Comparison of ENCODE assay signal across 8 cellular contexts in genomic region chr14:73570913-73571312, GRCh38. TPM values are rescaled to one million over a fixed set of nuclear protein-coding genes. Genes with fewer than 3 reads are reported as not detected.
DNase-seq lines count a peak whose midpoint lies in the region; ATAC-seq and TF ChIP-seq lines count a peak whose summit lies in the region.
"Not testable (repeated sequence)": the region's sequence is repeated elsewhere in the genome, so short reads cannot be mapped to it uniquely, and the experiment has no call there.

No MANE protein-coding gene starts in this region.

- H3K4me3 ChIP-seq in MM.1S (ENCODE audit: low read length); fibroblast of mammary gland (ENCODE audit: control insufficient read depth, low read depth, low read length); naive thymus-derived CD4-positive, alpha-beta T cell (ENCODE audit: low read length): not testable (repeated sequence)

- H3K9me3 ChIP-seq in MM.1S (replicated peaks; ENCODE audit: insufficient read depth, low read length); naive thymus-derived CD4-positive, alpha-beta T cell (ENCODE audit: control insufficient read depth in 2 of 3, low read length in 3 of 3): not testable (repeated sequence)

- TF ChIP-seq CTCF in MM.1S (IDR thresholded peaks at IDR 0.05; ENCODE audit: low read length) (peak; percentile 26), fibroblast of mammary gland (conservative IDR thresholded peaks at IDR 0.05; ENCODE audit: control insufficient read depth, insufficient read depth, low read depth, low read length) (peak; percentile 47)

- not testable (repeated sequence) for H3K9me2 ChIP-seq in MM.1S (replicated peaks; ENCODE audit: insufficient read depth, low read length)

- H3K27me3 ChIP-seq in MM.1S (replicated peaks; ENCODE audit: insufficient read depth, low read length); naive thymus-derived CD4-positive, alpha-beta T cell (ENCODE audit: control insufficient read depth in 2 of 2, insufficient read depth in 2 of 2, low read length in 2 of 2): not testable (repeated sequence)

- H3K79me2 ChIP-seq in MM.1S (ENCODE audit: low read length), result not testable (repeated sequence)

- intact Hi-C loops in naive thymus-derived CD4-positive, alpha-beta T cell (cut with micrococcal nuclease), result loop anchor here in 1 of 2 donors (1.0 kb wide), 1 partner anchor 63 kb away; no protein-coding TSS in a partner anchor

- H3K9ac ChIP-seq in MM.1S (ENCODE audit: low read length), result not testable (repeated sequence)

- peak overlapping the region in 4 of 9 donors; percentile 36 to 92 (median 52) for H3K27ac Mint-ChIP-seq in naive thymus-derived CD4-positive, alpha-beta T cell

- H3K4me2 ChIP-seq in MM.1S (ENCODE audit: low read depth, low read length), result not testable (repeated sequence)

- POLR2A ChIA-PET in naive thymus-derived CD4-positive, alpha-beta T cell (lab: Charles Lee), result interaction anchor here (1.0 to 3.8 kb wide), 5 partner anchors 22 to 80 kb away, joined by 4 to 35 read pairs (median 20); partner anchors contain the start of genes ACOT4, ACOT6 and RIOX1

- H3K36me3 ChIP-seq in MM.1S (replicated peaks; ENCODE audit: insufficient read depth, low read length); naive thymus-derived CD4-positive, alpha-beta T cell (ENCODE audit: control insufficient read depth in 2 of 3, insufficient read depth in 3 of 3, low read length in 3 of 3): not testable (repeated sequence)

- not testable (repeated sequence) for H3K27ac ChIP-seq in MM.1S (ENCODE audit: low read length); naive thymus-derived CD4-positive, alpha-beta T cell (ENCODE audit: low read depth, low read length)

- not testable (repeated sequence) for H3K27me3 Mint-ChIP-seq in naive thymus-derived CD4-positive, alpha-beta T cell

- DNase-seq in DMS 273 (lab: John Stamatoyannopoulos, UW; ENCODE audit: unreplicated experiment) (peak; percentile 68), H4 (ENCODE audit: low spot score) (peak; percentile 44), T follicular helper cell (ENCODE audit: low read depth) (peak; percentile 31), fibroblast of mammary gland (ENCODE audit: low read depth) (peak; percentile 33)
- DNase-seq in MM.1S, result not testable (repeated sequence)
- DNase-seq in activated effector memory CD4-positive, alpha-beta T cell treated with anti-CD3 and anti-CD28 coated beads, Interleukin-2, amount 50 U/mL, for 16 hours, result peak; percentile 89
- DNase-seq in naive thymus-derived CD4-positive, alpha-beta T cell, result peak in 8 of 9 donors; percentile 44 to 68 (median 61)
- peak; percentile 39 to 45 for DNase-seq in stimulated activated CD8-positive, alpha-beta memory T cell treated with anti-CD3 and anti-CD28 coated beads, Interleukin-7, amount 100 ng/mL, for 4 hours (ENCODE audit: low read depth in 2 of 2)

- peaks cover 17 to 39% (median 32%) of the 10 kb centered on the region in 7 donors for H3K4me1 Mint-ChIP-seq in naive thymus-derived CD4-positive, alpha-beta T cell

- peak; percentile 79 for ATAC-seq in naive thymus-derived CD4-positive, alpha-beta T cell

- not testable (repeated sequence) for H3K9me3 Mint-ChIP-seq in naive thymus-derived CD4-positive, alpha-beta T cell

- peak overlapping the region; percentile 39 to 97 (median 66) for H3K4me3 Mint-ChIP-seq in naive thymus-derived CD4-positive, alpha-beta T cell

- CTCF ChIA-PET in naive thymus-derived CD4-positive, alpha-beta T cell (lab: Charles Lee), result interaction anchor here (0.5 to 4.6 kb wide), 5 partner anchors 50 to 80 kb away, joined by 3 to 41 read pairs (median 3); partner anchors contain the start of gene RIOX1

- not testable (repeated sequence) for H2AFZ ChIP-seq in MM.1S (ENCODE audit: low read length)

- H3K4me1 ChIP-seq in MM.1S (ENCODE audit: low read length), result not testable (repeated sequence)
- peaks cover 21% of the 10 kb centered on the region in 2 donors for H3K4me1 ChIP-seq in naive thymus-derived CD4-positive, alpha-beta T cell (ENCODE audit: control insufficient read depth in 2 of 2, insufficient read depth in 2 of 2, low read length in 2 of 2)

- H4K20me1 ChIP-seq in MM.1S (ENCODE audit: insufficient read depth, low read length), result not testable (repeated sequence)

- H3K36me3 Mint-ChIP-seq in naive thymus-derived CD4-positive, alpha-beta T cell, result peaks cover 5 to 24% (median 11%) of the 10 kb centered on the region in 5 donors

- not testable (repeated sequence) for H3F3A ChIP-seq in MM.1S (ENCODE audit: insufficient read depth, low read length)

RNA-seq across cellular contexts. Expression of gene ACOT2, which starts 1.9 kb away (rescaled TPM):
- 39.0 and 41.0 TPM in 2 replicates for total RNA-seq in H4 (2014; rRNA removed; shearing (Covaris generic))
- 10 to 100 TPM in 2 of 5 experiments, 1 to 10 TPM in 3; 8.8 to 15.3 (median 9.8) TPM for total RNA-seq in naive thymus-derived CD4-positive, alpha-beta T cell
- polyA plus RNA-seq in naive thymus-derived CD4-positive, alpha-beta T cell, result 10 to 100 TPM; 29.1 to 36.5 TPM

RNA-seq across cellular contexts. Expression of gene HEATR4, which starts 12.2 kb away (rescaled TPM):
- not detected in 2 replicates for total RNA-seq in H4 (2014; rRNA removed; shearing (Covaris generic))
- under 1 TPM in 1 of 5 experiments, not detected in 4; 0.65 TPM for total RNA-seq in naive thymus-derived CD4-positive, alpha-beta T cell
- under 1 TPM in 1 of 2 donors, not detected in 1; 0.21 TPM for polyA plus RNA-seq in naive thymus-derived CD4-positive, alpha-beta T cell

RNA-seq across cellular contexts. Expression of gene ACOT4, which starts 20.8 kb away (rescaled TPM):
- 0.19 TPM in 1 of 2 replicates, not detected in the other for total RNA-seq in H4 (2014; rRNA removed; shearing (Covaris generic))
- 1 to 10 TPM in 1 of 5 experiments, under 1 TPM in 4; 0.69 to 1.0 (median 0.89) TPM for total RNA-seq in naive thymus-derived CD4-positive, alpha-beta T cell
- polyA plus RNA-seq in naive thymus-derived CD4-positive, alpha-beta T cell, result 1 to 10 TPM; 1.8 to 2.6 TPM

RNA-seq across cellular contexts. Expression of gene ACOT1, which starts 34.0 kb away (rescaled TPM):
- not detected in 2 replicates for total RNA-seq in H4 (2014; rRNA removed; shearing (Covaris generic))
- 1 to 10 TPM; 1.4 to 4.1 (median 2.6) TPM for total RNA-seq in naive thymus-derived CD4-positive, alpha-beta T cell
- polyA plus RNA-seq in naive thymus-derived CD4-positive, alpha-beta T cell, result 1 to 10 TPM; 2.2 to 2.4 TPM

RNA-seq across cellular contexts. Expression of gene ACOT6, which starts 41.4 kb away (rescaled TPM):
- not detected in 2 replicates for total RNA-seq in H4 (2014; rRNA removed; shearing (Covaris generic))
- total RNA-seq in naive thymus-derived CD4-positive, alpha-beta T cell, result under 1 TPM in 1 of 5 experiments, not detected in 4; 0.27 TPM
- not detected for polyA plus RNA-seq in naive thymus-derived CD4-positive, alpha-beta T cell
